In genomic region chr1:28369225-28369517, GRCh38 we compare ENCODE assay signal across 1 cellular context.
TF ChIP-seq lines count a peak whose summit lies in the region.

No MANE protein-coding gene starts in this region.

TF ChIP-seq in SK-N-SH, 30 proteins besides CTCF, POLR2A, EP300 and RAD21 (continued from another document):
- TF ChIP-seq, protein P1, sequence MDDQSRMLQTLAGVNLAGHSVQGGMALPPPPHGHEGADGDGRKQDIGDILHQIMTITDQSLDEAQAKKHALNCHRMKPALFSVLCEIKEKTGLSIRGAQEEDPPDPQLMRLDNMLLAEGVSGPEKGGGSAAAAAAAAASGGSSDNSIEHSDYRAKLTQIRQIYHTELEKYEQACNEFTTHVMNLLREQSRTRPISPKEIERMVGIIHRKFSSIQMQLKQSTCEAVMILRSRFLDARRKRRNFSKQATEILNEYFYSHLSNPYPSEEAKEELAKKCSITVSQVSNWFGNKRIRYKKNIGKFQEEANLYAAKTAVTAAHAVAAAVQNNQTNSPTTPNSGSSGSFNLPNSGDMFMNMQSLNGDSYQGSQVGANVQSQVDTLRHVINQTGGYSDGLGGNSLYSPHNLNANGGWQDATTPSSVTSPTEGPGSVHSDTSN (IDR thresholded peaks at IDR 0.05) = no peak
- TF ChIP-seq GABPA (IDR thresholded peaks at IDR 0.05; ENCODE audit: low read depth) (no peak), CHD2 (IDR thresholded peaks at IDR 0.05; ENCODE audit: low read length, partially characterized antibody) (no peak), TEAD4 (IDR thresholded peaks at IDR 0.05; ENCODE audit: borderline replicate concordance, insufficient read depth) (no peak), USF1 (IDR thresholded peaks at IDR 0.05; ENCODE audit: borderline replicate concordance, low read depth) (no peak), SIN3A (IDR thresholded peaks at IDR 0.05; ENCODE audit: borderline replicate concordance, low read depth, low read length) (no peak), GATA2 (CRISPR knock-in tag; IDR thresholded peaks at IDR 0.05) (no peak), NRF1 (IDR thresholded peaks at IDR 0.05; ENCODE audit: low read depth, low read length) (no peak), FOSL2 (IDR thresholded peaks at IDR 0.05; ENCODE audit: borderline replicate concordance, low read depth) (no peak), IRF3 (IDR thresholded peaks at IDR 0.05; ENCODE audit: low read depth, low read length) (no peak), TCF12 (IDR thresholded peaks at IDR 0.05) (no peak), NFIC (IDR thresholded peaks at IDR 0.05; ENCODE audit: borderline replicate concordance) (no peak), POLR2AphosphoS5 (IDR thresholded peaks at IDR 0.05; ENCODE audit: low read depth, low read length) (no peak), RFX5 (IDR thresholded peaks at IDR 0.05; ENCODE audit: low read length) (no peak), FOXM1 (IDR thresholded peaks at IDR 0.05; ENCODE audit: low read depth) (no peak)
